ENCODE assay signal across 9 cellular contexts in genomic region chr3:18127181-18127863, GRCh38.
DNase-seq lines count a peak whose midpoint lies in the region; ATAC-seq and TF ChIP-seq lines count a peak whose summit lies in the region.
"Had no signal": no experiment of that assay in that cellular context is flagged by ENCODE, and none has a peak within 500 bp of the region (broad histone marks: within the 10 kb centered on the region; RNA-seq: fewer than 3 reads in every experiment).

No MANE protein-coding gene starts in this region.

- TF ChIP-seq CTCF in GM12873 (IDR thresholded peaks at IDR 0.05; ENCODE audit: insufficient read depth, low read depth, low read length, missing control alignments) (peak; percentile 33), SU-DHL-6 (IDR thresholded peaks at IDR 0.05; ENCODE audit: insufficient read depth, low read length, poor library complexity, severe bottlenecking) (no peak)

- peak; percentile 95 for ATAC-seq in GM21390 (IDR thresholded peaks at IDR 0.05; ENCODE audit: unreplicated experiment)
- ATAC-seq in HG03175 (IDR thresholded peaks at IDR 0.05; ENCODE audit: unreplicated experiment) = peak; percentile 94

- H4K20me1 ChIP-seq in SU-DHL-6 (ENCODE audit: low read depth, low read length) = no peaks in the 10 kb centered on the region

- 0 out of 2 replicates have a peak, but pooled peaks cover 3% of the 10 kb centered on the region for H3K27me3 ChIP-seq in SU-DHL-6 (ENCODE audit: low read length)

- DNase-seq in HuH-7 (ENCODE audit: low spot score) = no peak
- no peak for DNase-seq in DMS153 (lab: John Stamatoyannopoulos, UW)
- DNase-seq in anterior cingulate cortex (lab: John Stamatoyannopoulos, UW) = no peak
- DNase-seq in activated CD4-positive, alpha-beta T cell treated with anti-CD3 and anti-CD28 coated beads, Interleukin-2, amount 50 U/mL, for 1 hour = no peak
- DNase-seq: NCI-H1417 treated with DMSO at 0.1 percent for 48 hours had no signal

- H3K4me2 ChIP-seq in SU-DHL-6 (ENCODE audit: low read depth, low read length, poor library complexity, severe bottlenecking) = peak overlapping the region; percentile 38

- H3K36me3 ChIP-seq in SU-DHL-6 (ENCODE audit: low read length) = no peaks in the 10 kb centered on the region

- H3F3A ChIP-seq in SU-DHL-6 (ENCODE audit: insufficient read depth) = no peaks in the 10 kb centered on the region

- H3K9me3 ChIP-seq in SU-DHL-6 (ENCODE audit: insufficient read depth, low read length) = no peaks in the 10 kb centered on the region

- no peak overlapping the region for H3K27ac ChIP-seq in SU-DHL-6 (ENCODE audit: low read depth, low read length)

- no peak overlapping the region for H3K9ac ChIP-seq in SU-DHL-6 (ENCODE audit: low read length)

- no peaks in the 10 kb centered on the region for H3K79me2 ChIP-seq in SU-DHL-6 (ENCODE audit: insufficient read depth, low read length)

- no peak overlapping the region for H2AFZ ChIP-seq in SU-DHL-6 (ENCODE audit: low read depth, low read length, severe bottlenecking)

- no peaks in the 10 kb centered on the region for H3K9me2 ChIP-seq in SU-DHL-6 (replicated peaks; ENCODE audit: insufficient read depth, low read length)

- H3K4me3 ChIP-seq in SU-DHL-6 (ENCODE audit: insufficient read depth, low read length, poor library complexity, severe bottlenecking) = no peak overlapping the region
